15 cellular contexts compared by ENCODE assay signal in genomic region chr2:24948506-24948905, GRCh38. TPM values are rescaled to one million over a fixed set of nuclear protein-coding genes. Genes with fewer than 3 reads are reported as not detected.
A peak's percentile ranks its signal among the peaks of the same experiment; 100 is the strongest.
DNase-seq lines count a peak whose midpoint lies in the region; ATAC-seq and TF ChIP-seq lines count a peak whose summit lies in the region.
"Had no signal": no experiment of that assay in that cellular context is flagged by ENCODE, and none has a peak within 500 bp of the region (broad histone marks: within the 10 kb centered on the region; RNA-seq: fewer than 3 reads in every experiment).

No MANE protein-coding gene starts in this region.

- no peaks in the 10 kb centered on the region for H3K4me1 ChIP-seq in cardiac muscle cell (ENCODE audit: low read depth)
- H3K4me1 ChIP-seq in left ventricle myocardium inferior, result peaks cover 13% of the 10 kb centered on the region
- H3K4me1 ChIP-seq in ascending aorta, result no peaks in the 10 kb centered on the region

- H3K4me3 ChIP-seq in cardiac muscle cell (no peak overlapping the region), left ventricle myocardium inferior (no peak overlapping the region), dorsolateral prefrontal cortex (no peak overlapping the region), ascending aorta (no peak overlapping the region)
- H3K4me3 ChIP-seq: SK-N-MC had no signal

- no peak for TF ChIP-seq CTCF in cardiac muscle cell (IDR thresholded peaks at IDR 0.05; ENCODE audit: low read depth, low read length)
- TF ChIP-seq CTCF in left ventricle myocardium inferior (IDR thresholded peaks at IDR 0.05; ENCODE audit: borderline replicate concordance), result no peak
- no peak for TF ChIP-seq CTCF in dorsolateral prefrontal cortex (IDR thresholded peaks at IDR 0.05 in 54 of 56, conservative IDR thresholded peaks at IDR 0.05 in 2 of 56; ENCODE audit: low read depth in 1 of 56, partially characterized antibody in 56 of 56)
- TF ChIP-seq CTCF in ascending aorta (IDR thresholded peaks at IDR 0.05), result no peak

- DNase-seq in cardiac muscle cell (ENCODE audit: low read depth in 1 of 2, low spot score in 1 of 2) (no peak), left ventricle myocardium inferior (no peak), NCI-H82 treated with DMSO at 0.1 percent for 48 hours (lab: John Stamatoyannopoulos, UW; ENCODE audit: unreplicated experiment) (peak; percentile 84), dorsolateral prefrontal cortex (no peak), ascending aorta (ENCODE audit: low spot score in 2 of 2) (no peak)
- DNase-seq: H7, KBM-7, MV-4-11, NCI-H1105, NCI-H2029, NCI-H2227 treated with DMSO at 0.1 percent for 48 hours, SIG-M5 had no signal

- intact Hi-C loops in left ventricle myocardium inferior (cut with micrococcal nuclease) (no loop called here), dorsolateral prefrontal cortex (cut with DNase I) (no loop called here), ascending aorta (cut with DNase I) (no loop called here)

- H3K27me3 ChIP-seq in cardiac muscle cell (no peaks in the 10 kb centered on the region), left ventricle myocardium inferior (ENCODE audit: low read depth) (no peaks in the 10 kb centered on the region), dorsolateral prefrontal cortex (no peaks in the 10 kb centered on the region), ascending aorta (no peaks in the 10 kb centered on the region)

- H3K36me3 ChIP-seq in cardiac muscle cell, result peaks cover 30% of the 10 kb centered on the region
- peaks cover 63% of the 10 kb centered on the region for H3K36me3 ChIP-seq in left ventricle myocardium inferior
- H3K36me3 ChIP-seq in ascending aorta, result peaks cover 40 to 54% of the 10 kb centered on the region in 2 donors

- ATAC-seq in HG03469 (IDR thresholded peaks at IDR 0.05; ENCODE audit: unreplicated experiment) (no peak), HG03135 (IDR thresholded peaks at IDR 0.05; ENCODE audit: unreplicated experiment) (no peak)

- H3K9me3 ChIP-seq in cardiac muscle cell (ENCODE audit: low read depth) (no peaks in the 10 kb centered on the region), left ventricle myocardium inferior (replicated peaks) (no peaks in the 10 kb centered on the region), ascending aorta (no peaks in the 10 kb centered on the region)

- H3K27ac ChIP-seq in cardiac muscle cell (peak overlapping the region; percentile 4), left ventricle myocardium inferior (replicated peaks) (no peak overlapping the region), dorsolateral prefrontal cortex (peak overlapping the region in 38 of 59 donors; percentile 3 to 66 (median 44)), ascending aorta (no peak overlapping the region)
- H3K27ac ChIP-seq: SK-N-MC had no signal

RNA-seq across cellular contexts. Expression of gene DNAJC27, which starts 23.2 kb away (rescaled TPM):
- total RNA-seq in cardiac muscle cell, result 8.3 and 11.3 TPM in 2 replicates
- 7.4 and 9.3 TPM in 2 replicates for polyA plus RNA-seq in cardiac muscle cell
- 10.1 TPM for total RNA-seq in left ventricle myocardium inferior
- 10 to 100 TPM; 10.6 to 31.2 (median 20.7) TPM for total RNA-seq in dorsolateral prefrontal cortex
- total RNA-seq in ascending aorta, result 3.6 TPM

RNA-seq across cellular contexts. Expression of gene ADCY3, which starts 28.5 kb away (rescaled TPM):
- 9.2 and 9.9 TPM in 2 replicates for total RNA-seq in cardiac muscle cell
- polyA plus RNA-seq in cardiac muscle cell, result 2.3 and 6.3 TPM in 2 replicates
- total RNA-seq in left ventricle myocardium inferior, result 12.8 TPM
- total RNA-seq in dorsolateral prefrontal cortex, result 100 to 1,000 TPM in 39 of 120 experiments, 10 to 100 TPM in 81; 67.4 to 150 (median 95.0) TPM
- total RNA-seq in ascending aorta, result 140 TPM

Comparison
In these comparisons a context has a peak if more than half of its experiments do, and no peak if none do; other contexts are left out.
1. H3K27ac ChIP-seq: peak in cardiac muscle cell (single experiment) and dorsolateral prefrontal cortex (38 of 59); none in left ventricle myocardium inferior (single experiment) and ascending aorta (0 of 2).